Comparison of ENCODE assay signal across 27 cellular contexts in the genomic region with DNA sequence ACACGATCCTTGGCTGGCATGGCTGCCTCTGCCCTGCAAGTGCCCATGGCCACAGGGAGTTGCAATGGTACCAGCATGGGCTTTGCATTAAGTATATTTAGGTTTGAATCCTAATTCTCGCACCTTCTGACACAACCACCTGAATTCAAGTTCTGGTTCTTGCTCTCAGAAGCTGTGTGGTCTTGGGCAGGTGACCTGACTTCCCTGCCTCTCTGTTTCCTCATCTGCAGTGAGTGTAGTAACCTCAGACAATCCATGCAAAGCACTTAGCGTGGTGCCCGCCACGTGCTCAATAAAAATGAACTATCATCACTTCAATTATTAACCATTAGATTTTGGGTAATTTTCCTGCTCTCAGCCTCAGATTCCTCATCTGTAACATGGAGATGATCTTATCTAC.
"Had no signal": no experiment of that assay in that cellular context is flagged by ENCODE, and none has a peak within 500 bp of the region (broad histone marks: within the 10 kb centered on the region; RNA-seq: fewer than 3 reads in every experiment).

No MANE protein-coding gene starts in this region.

- H3K27ac Mint-ChIP-seq: activated naive CD8-positive, alpha-beta T cell treated with anti-CD3 and anti-CD28 coated beads, Interleukin-2, amount 10 ng/mL, durations not matched to agents 7 days and 5 days; stimulated activated naive CD8-positive, alpha-beta T cell treated with anti-CD3 and anti-CD28 coated beads, Interleukin-15, Interleukin-2, amounts not matched to agents 100 ng/mL and 50 ng/mL, for 24 hours; type B pancreatic cell had no signal

- H3K36me3 ChIP-seq: ascending aorta, brain microvascular endothelial cell, gastroesophageal sphincter, pancreas, prostate gland, thoracic aorta, uterus had no signal

- H3K36me3 Mint-ChIP-seq: type B pancreatic cell had no signal

- H3K9me3 ChIP-seq: ascending aorta, gastroesophageal sphincter, pancreas, prostate gland, thoracic aorta, uterus had no signal

- H3K4me3 ChIP-seq: ascending aorta, coronary artery, dorsolateral prefrontal cortex, gastroesophageal sphincter, hepatocyte, pancreas, prostate gland, skin epidermis, thoracic aorta, uterus had no signal

- H3K4me2 ChIP-seq: hepatocyte had no signal

- H3K27ac ChIP-seq: ascending aorta, brain microvascular endothelial cell, coronary artery, dorsolateral prefrontal cortex, gastroesophageal sphincter, hepatocyte, pancreas, prostate gland, thoracic aorta, uterus, VCaP had no signal

- H3K4me3 Mint-ChIP-seq: activated naive CD8-positive, alpha-beta T cell treated with anti-CD3 and anti-CD28 coated beads, Interleukin-2, amount 10 ng/mL, durations not matched to agents 7 days and 5 days; stimulated activated naive CD8-positive, alpha-beta T cell treated with anti-CD3 and anti-CD28 coated beads, Interleukin-15, Interleukin-2, amounts not matched to agents 100 ng/mL and 50 ng/mL, for 24 hours; type B pancreatic cell had no signal

- H3K27me3 ChIP-seq: ascending aorta, hepatocyte, pancreas, uterus had no signal

- H2AFZ ChIP-seq: hepatocyte had no signal

- H3K79me2 ChIP-seq: hepatocyte had no signal

- H3K4me1 ChIP-seq: ascending aorta, gastroesophageal sphincter, pancreas, prostate gland, uterus had no signal

- ATAC-seq: activated CD4-positive, CD25-positive, alpha-beta regulatory T cell treated with anti-CD3 and anti-CD28 coated beads, Interleukin-2, amount 50 U/mL, for 24 hours; effector memory CD8-positive, alpha-beta T cell; gastroesophageal sphincter; left ventricle myocardium superior; pancreas; sciatic nerve had no signal

- DNase-seq: activated CD4-positive, alpha-beta T cell treated with anti-CD3 and anti-CD28 coated beads for 48 hours; activated CD4-positive, alpha-beta T cell treated with anti-CD3 and anti-CD28 coated beads, Interleukin-2, amount 50 U/mL, for 48 hours; activated CD8-positive, alpha-beta memory T cell treated with anti-CD3 and anti-CD28 coated beads for 24 hours; activated naive CD8-positive, alpha-beta T cell treated with anti-CD3 and anti-CD28 coated beads, Interleukin-2, amount 10 ng/mL, durations not matched to agents 7 days and 5 days; brain microvascular endothelial cell; dorsolateral prefrontal cortex; effector memory CD8-positive, alpha-beta T cell; erythroblast; islet precursor cell; left ventricle myocardium superior; pancreas; stimulated activated CD4-positive, alpha-beta T cell treated with anti-CD3 and anti-CD28 coated beads, Interleukin-12 subunit alpha, Interleukin-12 subunit beta, amount 100 ng/mL, for 4 hours; stimulated activated CD4-positive, alpha-beta T cell treated with anti-CD3 and anti-CD28 coated beads, Interleukin-4, amount 100 ng/mL, for 1 hour; T-helper 9 cell; uterus had no signal

- H3K9me3 Mint-ChIP-seq: effector memory CD8-positive, alpha-beta T cell; stimulated activated naive CD8-positive, alpha-beta T cell treated with anti-CD3 and anti-CD28 coated beads, Interleukin-15, Interleukin-2, amounts not matched to agents 100 ng/mL and 50 ng/mL, for 24 hours; type B pancreatic cell had no signal
